In the genomic region with DNA sequence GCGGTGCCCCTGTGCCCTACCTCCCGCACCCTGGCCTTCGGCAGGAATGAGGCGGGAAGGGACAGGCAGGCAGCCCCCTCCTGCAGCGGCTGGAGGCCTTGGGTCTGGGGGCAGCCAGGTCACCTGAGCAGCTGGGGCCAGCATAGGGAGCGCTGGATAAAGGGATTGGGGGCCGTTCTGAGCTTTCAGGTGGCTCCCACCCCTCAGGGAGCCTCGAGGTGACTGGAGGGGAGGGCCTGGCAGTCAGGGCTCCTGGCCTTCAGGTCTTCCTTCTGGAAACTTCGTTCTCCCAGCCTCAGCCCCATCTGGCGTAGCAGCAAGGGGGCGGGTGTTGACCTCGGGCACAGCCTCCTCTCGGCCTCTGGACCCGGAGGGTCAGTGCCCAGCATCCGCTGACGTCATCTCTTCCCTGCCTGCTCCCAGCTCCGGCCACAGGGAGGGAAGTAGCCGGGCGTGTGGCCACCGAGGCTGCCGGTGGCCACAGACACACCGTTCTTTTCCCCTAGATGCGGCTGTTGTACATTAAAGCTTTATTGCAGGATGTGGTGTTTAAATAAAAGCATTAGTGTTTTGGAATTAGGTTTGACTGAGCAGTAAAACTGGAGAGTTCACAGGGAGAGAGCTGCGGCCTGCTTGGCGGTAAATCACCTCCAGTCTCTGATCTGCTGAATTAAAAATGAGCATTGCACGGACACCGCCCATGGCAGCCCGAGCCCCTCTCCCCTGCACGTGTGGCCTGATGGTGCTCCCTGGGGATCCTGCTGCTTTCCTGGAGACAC, we compare ENCODE assay signal across 22 cellular contexts.
DNase-seq lines count a peak whose midpoint lies in the region; ATAC-seq and TF ChIP-seq lines count a peak whose summit lies in the region.
"Had no signal": no experiment of that assay in that cellular context is flagged by ENCODE, and none has a peak within 500 bp of the region (broad histone marks: within the 10 kb centered on the region; RNA-seq: fewer than 3 reads in every experiment).

No MANE protein-coding gene starts in this region.

- H3K36me3 ChIP-seq in H7 (replicated peaks; ENCODE audit: control insufficient read depth, insufficient read depth, low read length) (no peaks in the 10 kb centered on the region), sigmoid colon (no peaks in the 10 kb centered on the region)
- H3K36me3 ChIP-seq: pancreas, tibial artery had no signal

- no peak for TF ChIP-seq POLR2A in sigmoid colon (IDR thresholded peaks at IDR 0.05)

- peaks cover 10% of the 10 kb centered on the region for H3K27me3 ChIP-seq in H7 (ENCODE audit: control insufficient read depth, insufficient read depth, low read length)
- peaks cover 0 to 26% (median 4%) of the 10 kb centered on the region in 3 donors for H3K27me3 ChIP-seq in sigmoid colon

- peak; percentile 72 for ATAC-seq in left lobe of liver
- ATAC-seq: pancreas had no signal

- DNase-seq in H7 (peak; percentile 62), RPMI7951 (ENCODE audit: low read depth) (peak; percentile 81), left lobe of liver (ENCODE audit: low spot score) (peak; percentile 51), sigmoid colon (no peak), AG08396 (ENCODE audit: low spot score) (no peak), activated T-cell treated with anti-CD3 and anti-CD28 coated beads for 4 hours (no peak)
- no peak for DNase-seq in activated CD4-positive, alpha-beta T cell treated with anti-CD3 and anti-CD28 coated beads, Interleukin-2, amount 50 U/mL, for 48 hours
- DNase-seq: activated CD4-positive, CD25-positive, alpha-beta regulatory T cell treated with anti-CD3 and anti-CD28 coated beads, Interleukin-2, amount 50 U/mL, for 72 hours; AML-193; DMS79 treated with DMSO at 0.1 percent for 48 hours; endodermal cell; Kasumi-1; NCI-H1092 treated with DMSO at 0.1 percent for 48 hours; NCI-H2081; NCI-H446; pancreas; RPMI8226; stimulated activated CD4-positive, alpha-beta T cell treated with anti-CD3 and anti-CD28 coated beads, Interleukin-2, amount 100 ng/mL, for 24 hours; stimulated activated naive CD4-positive, alpha-beta T cell; SW 1271; tibial artery had no signal

- TF ChIP-seq EP300 in sigmoid colon (IDR thresholded peaks at IDR 0.05): no peak

- intact Hi-C loops in sigmoid colon (cut with DNase I): loop anchor here (2.0 to 10.0 kb wide), 2 partner anchors 17 to 239 kb away; a partner anchor contains a TSS

- H3K4me1 ChIP-seq in sigmoid colon: peaks cover 0 to 100% (median 90%) of the 10 kb centered on the region in 4 donors
- H3K4me1 ChIP-seq: pancreas had no signal

- H3K9me3 ChIP-seq in sigmoid colon: no peaks in the 10 kb centered on the region
- H3K9me3 ChIP-seq: pancreas, tibial artery had no signal

- peak overlapping the region; percentile 61 to 97 (median 93) for H3K27ac ChIP-seq in sigmoid colon
- H3K27ac ChIP-seq: pancreas, skin epidermis, tibial artery had no signal

- TF ChIP-seq CTCF in sigmoid colon (IDR thresholded peaks at IDR 0.05): no peak

- 23 to 62% methylated on average over 29 of the region's 29 CpGs for WGBS in sigmoid colon, 2 donors

- H3K4me3 ChIP-seq in H7 (ENCODE audit: insufficient read depth, low read depth, low read length) (no peak overlapping the region), sigmoid colon (peak overlapping the region in 1 of 4 donors; percentile 17)
- H3K4me3 ChIP-seq: pancreas, skin epidermis, tibial artery had no signal

Comparison
In these comparisons a context has a peak if more than half of its experiments do, and no peak if none do; other contexts are left out.
1. DNase-seq: peak in H7 (single experiment), RPMI7951 (single experiment) and left lobe of liver (single experiment); none in sigmoid colon (single experiment), AG08396 (single experiment), activated T-cell treated with anti-CD3 and anti-CD28 coated beads for 4 hours (single experiment) and activated CD4-positive, alpha-beta T cell treated with anti-CD3 and anti-CD28 coated beads, Interleukin-2, amount 50 U/mL, for 48 hours (0 of 2).